Comparison of ENCODE assay signal across 13 cellular contexts in genomic region chr9:121895836-121896544, GRCh38.
DNase-seq lines count a peak whose midpoint lies in the region; ATAC-seq and TF ChIP-seq lines count a peak whose summit lies in the region.
"Had no signal": no experiment of that assay in that cellular context is flagged by ENCODE, and none has a peak within 500 bp of the region (broad histone marks: within the 10 kb centered on the region; RNA-seq: fewer than 3 reads in every experiment).

No MANE protein-coding gene starts in this region.

- WGBS in endodermal cell (ENCODE audit: insufficient coverage in 1 of 2, insufficient read length in 1 of 2), 2 experiments, result 90 to 91% methylated on average over 12 of the region's 12 CpGs

- no peaks in the 10 kb centered on the region for H3K27me3 Mint-ChIP-seq in endodermal cell (ENCODE audit: insufficient read depth)
- H3K27me3 Mint-ChIP-seq: effector memory CD8-positive, alpha-beta T cell; memory B cell had no signal

- no peaks in the 10 kb centered on the region for H3K4me1 ChIP-seq in endodermal cell (ENCODE audit: control insufficient read depth, insufficient read depth, low read length)
- H3K4me1 ChIP-seq: upper lobe of left lung had no signal

- ATAC-seq in omental fat pad (ENCODE audit: low FRiP score) (peak; percentile 53), GM21447 (IDR thresholded peaks at IDR 0.05; ENCODE audit: unreplicated experiment) (no peak), HG03469 (IDR thresholded peaks at IDR 0.05; ENCODE audit: unreplicated experiment) (no peak), GM21528 (IDR thresholded peaks at IDR 0.05; ENCODE audit: low FRiP score, unreplicated experiment) (no peak)
- ATAC-seq: effector memory CD8-positive, alpha-beta T cell had no signal

- H3K9ac ChIP-seq in endodermal cell (ENCODE audit: extremely low read depth, low read length, poor library complexity, severe bottlenecking), result no peak overlapping the region

- TF ChIP-seq CTCF in endodermal cell (conservative IDR thresholded peaks at IDR 0.05) (no peak), omental fat pad (IDR thresholded peaks at IDR 0.05) (no peak)

- no peaks in the 10 kb centered on the region for H3K36me3 Mint-ChIP-seq in endodermal cell (ENCODE audit: low read depth)

- DNase-seq in ELF-1 (ENCODE audit: low read depth, low spot score) (peak; percentile 34), NCI-H226 (peak; percentile 87), endodermal cell (peak; percentile 64), omental fat pad (ENCODE audit: low spot score) (no peak), Ammon's horn (ENCODE audit: low spot score) (no peak)
- DNase-seq: DND-41; effector memory CD8-positive, alpha-beta T cell; SIG-M5 had no signal

- H3K4me3 ChIP-seq in endodermal cell (ENCODE audit: low read length), result no peak overlapping the region
- H3K4me3 ChIP-seq: upper lobe of left lung had no signal

- peaks cover 8% of the 10 kb centered on the region for H3K9me3 Mint-ChIP-seq in endodermal cell

- no peak overlapping the region for H3K27ac Mint-ChIP-seq in endodermal cell
- H3K27ac Mint-ChIP-seq: effector memory CD8-positive, alpha-beta T cell; memory B cell had no signal

- H3K27ac ChIP-seq in endodermal cell (ENCODE audit: low read depth, low read length), result no peak overlapping the region
- H3K27ac ChIP-seq: upper lobe of left lung had no signal

- peaks cover 10% of the 10 kb centered on the region for H3K9me3 ChIP-seq in endodermal cell (ENCODE audit: control insufficient read depth, low read length)

- no peak overlapping the region for H3K4me3 Mint-ChIP-seq in endodermal cell
- H3K4me3 Mint-ChIP-seq: effector memory CD8-positive, alpha-beta T cell; memory B cell had no signal

- no peaks in the 10 kb centered on the region for H3K27me3 ChIP-seq in endodermal cell (ENCODE audit: control insufficient read depth, insufficient read depth, low read length, poor library complexity, severe bottlenecking)
- H3K27me3 ChIP-seq: upper lobe of left lung had no signal

- peaks cover under 1% of the 10 kb centered on the region for H3K4me1 Mint-ChIP-seq in endodermal cell
- H3K4me1 Mint-ChIP-seq: memory B cell had no signal

- no peaks in the 10 kb centered on the region for H3K36me3 ChIP-seq in endodermal cell (ENCODE audit: control insufficient read depth, insufficient read depth, low read length)
- H3K36me3 ChIP-seq: upper lobe of left lung had no signal

Comparison
In these comparisons a context has a peak if more than half of its experiments do, and no peak if none do; other contexts are left out.
1. DNase-seq: peak in ELF-1 (single experiment), NCI-H226 (single experiment) and endodermal cell (single experiment); none in omental fat pad (single experiment) and Ammon's horn (single experiment).